8 cellular contexts compared by ENCODE assay signal in the genomic region with DNA sequence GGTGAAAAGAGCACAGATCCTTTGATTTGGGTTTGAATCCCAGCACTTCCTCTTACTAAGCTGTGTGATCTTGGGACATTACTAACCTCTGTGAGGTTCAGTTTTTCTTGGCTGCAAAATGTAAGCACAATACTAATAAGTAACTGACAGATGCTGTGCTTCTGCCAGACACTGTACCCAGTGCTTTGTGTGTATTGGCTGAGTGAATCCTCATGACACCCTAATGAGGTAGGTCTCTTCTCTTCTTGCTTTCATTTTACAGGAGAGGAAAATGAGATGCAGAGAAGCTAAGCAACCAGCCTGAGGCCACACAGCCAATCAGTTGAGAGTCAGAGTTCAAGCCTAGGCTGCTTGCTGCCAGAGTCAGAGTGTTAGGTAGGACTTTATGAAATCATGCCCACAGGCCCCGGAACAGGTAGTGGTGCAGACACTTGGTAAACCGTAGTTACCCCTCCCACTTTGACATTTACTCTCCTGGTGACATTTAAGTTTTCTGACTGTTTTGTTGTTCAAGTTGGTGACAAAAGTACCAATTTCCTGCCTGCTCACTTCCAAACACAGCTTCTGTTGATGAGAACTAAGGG. TPM values are rescaled to one million over a fixed set of nuclear protein-coding genes. Genes with fewer than 3 reads are reported as not detected.
DNase-seq lines count a peak whose midpoint lies in the region; ATAC-seq and TF ChIP-seq lines count a peak whose summit lies in the region.

No MANE protein-coding gene starts in this region.

- H3F3A ChIP-seq in Loucy (ENCODE audit: low read depth): no peaks in the 10 kb centered on the region

- H4K20me1 ChIP-seq in Loucy (ENCODE audit: insufficient read depth, low read length, poor library complexity, severe bottlenecking): no peaks in the 10 kb centered on the region

- H2AFZ ChIP-seq in Loucy (ENCODE audit: low read length): 0 out of 2 replicates have a peak overlapping the region, but pooled peaks have one; percentile 18

- peaks cover 27 to 35% of the 10 kb centered on the region in 2 donors for H3K36me3 Mint-ChIP-seq in CD14-positive monocyte

- no peak overlapping the region for H3K4me2 ChIP-seq in Loucy (ENCODE audit: low read depth, low read length, poor library complexity, severe bottlenecking)

- no peaks in the 10 kb centered on the region for H3K9me3 Mint-ChIP-seq in CD14-positive monocyte

- intact Hi-C loops in CD14-positive monocyte (cut with micrococcal nuclease): no loop called here

- H3K36me3 ChIP-seq in Loucy (ENCODE audit: insufficient read depth, low read length): no peaks in the 10 kb centered on the region

- peak; percentile 79 for ATAC-seq in GM21423 (IDR thresholded peaks at IDR 0.05; ENCODE audit: unreplicated experiment)

- H3K27me3 ChIP-seq in Loucy (ENCODE audit: insufficient read depth, low read length, poor library complexity, severe bottlenecking): no peaks in the 10 kb centered on the region

- no peaks in the 10 kb centered on the region for H3K9me3 ChIP-seq in Loucy (ENCODE audit: insufficient read depth, low read depth, low read length)

- peak overlapping the region; percentile 66 to 87 (median 74) for H3K27ac Mint-ChIP-seq in CD14-positive monocyte

- DNase-seq in CD14-positive monocyte (ENCODE audit: low spot score) (no peak), activated T-cell treated with anti-CD3 and anti-CD28 coated beads for 24 hours (ENCODE audit: low read depth) (peak; percentile 70), glomerular visceral epithelial cell (ENCODE audit: extremely low spot score) (peak; percentile 80), NCI-H2227 (lab: John Stamatoyannopoulos, UW; ENCODE audit: unreplicated experiment) (no peak), COLO668 (lab: John Stamatoyannopoulos, UW; ENCODE audit: unreplicated experiment) (no peak)
- peak; percentile 60 for DNase-seq in stimulated activated CD8-positive, alpha-beta memory T cell treated with anti-CD3 and anti-CD28 coated beads, Interleukin-15, amount 100 ng/mL, for 1 hour (ENCODE audit: low read depth)

- no peak overlapping the region for H3K4me3 Mint-ChIP-seq in CD14-positive monocyte

- H3K9ac ChIP-seq in Loucy (ENCODE audit: low read depth, low read length, poor library complexity, severe bottlenecking): no peak overlapping the region

- peaks cover 71% of the 10 kb centered on the region for H3K4me1 Mint-ChIP-seq in CD14-positive monocyte

- H3K79me2 ChIP-seq in Loucy (ENCODE audit: insufficient read depth, low read length): no peaks in the 10 kb centered on the region

- H3K4me1 ChIP-seq in Loucy (ENCODE audit: insufficient read depth, low read length, poor library complexity, severe bottlenecking): peaks cover 5% of the 10 kb centered on the region

- H3K4me3 ChIP-seq in Loucy (ENCODE audit: low read length, poor library complexity, severe bottlenecking): no peak overlapping the region

- H3K27me3 Mint-ChIP-seq in CD14-positive monocyte (ENCODE audit: low read depth in 3 of 3): peaks cover 0 to 2% (median 2%) of the 10 kb centered on the region in 3 donors

- H3K9me2 ChIP-seq in Loucy (replicated peaks; ENCODE audit: low read depth, low read length): no peaks in the 10 kb centered on the region

- no peak for TF ChIP-seq CTCF in CD14-positive monocyte (IDR thresholded peaks at IDR 0.05)
- no peak for TF ChIP-seq CTCF in Loucy (conservative IDR thresholded peaks at IDR 0.05; ENCODE audit: low read length)

RNA-seq across cellular contexts. Expression of gene PTPRJ, which starts 21.2 kb away (rescaled TPM):
- 10 to 100 TPM in 1 of 2 donors, 1 to 10 TPM in 1; 10.0 to 14.6 TPM for polyA plus RNA-seq in CD14-positive monocyte

Comparison
In these comparisons a context has a peak if more than half of its experiments do, and no peak if none do; other contexts are left out.
1. DNase-seq: peak in activated T-cell treated with anti-CD3 and anti-CD28 coated beads for 24 hours (single experiment), glomerular visceral epithelial cell (single experiment) and stimulated activated CD8-positive, alpha-beta memory T cell treated with anti-CD3 and anti-CD28 coated beads, Interleukin-15, amount 100 ng/mL, for 1 hour (single experiment); none in CD14-positive monocyte (single experiment), NCI-H2227 (single experiment) and COLO668 (single experiment).